ENCODE assay signal across 9 cellular contexts in the genomic region with DNA sequence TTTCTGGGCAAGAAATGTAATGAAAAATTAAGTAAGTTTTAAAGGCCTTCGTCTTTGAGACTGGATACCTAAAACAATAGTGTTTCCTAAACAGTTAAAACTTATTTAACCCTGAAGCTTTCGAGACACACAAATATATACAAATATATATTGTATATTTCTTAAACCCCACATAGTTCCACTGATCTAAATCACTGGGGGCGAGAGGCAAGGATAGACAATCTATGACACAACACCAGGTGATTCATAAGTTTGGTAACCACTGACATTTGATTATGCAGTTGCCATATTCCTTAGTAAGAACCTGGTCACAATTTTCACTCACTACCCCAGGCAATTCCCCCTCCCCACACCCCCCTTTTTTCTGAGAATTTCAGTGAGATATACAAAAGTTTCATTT. TPM values are rescaled to one million over a fixed set of nuclear protein-coding genes. Genes with fewer than 3 reads are reported as not detected.
A peak's percentile ranks its signal among the peaks of the same experiment; 100 is the strongest.
DNase-seq lines count a peak whose midpoint lies in the region; ATAC-seq and TF ChIP-seq lines count a peak whose summit lies in the region.
"Had no signal": no experiment of that assay in that cellular context is flagged by ENCODE, and none has a peak within 500 bp of the region (broad histone marks: within the 10 kb centered on the region; RNA-seq: fewer than 3 reads in every experiment).

No MANE protein-coding gene starts in this region.

- H3K4me3 ChIP-seq in iPS-18c (ENCODE audit: insufficient read depth, low read depth, low read length) (peak overlapping the region; percentile 68; the same call in 1 of the 2 replicates), thoracic aorta (peak overlapping the region; percentile 71)

- peak overlapping the region in 1 of 2 donors; percentile 77 for H3K27ac ChIP-seq in thoracic aorta

- DNase-seq in ACHN (peak; percentile 69), HPDE6-E6E7 (ENCODE audit: extremely low spot score) (peak; percentile 31), thoracic aorta (ENCODE audit: low spot score) (no peak), NCI-H69 (lab: John Stamatoyannopoulos, UW) (no peak), middle frontal gyrus (ENCODE audit: extremely low spot score, low spot score) (no peak)
- DNase-seq in activated naive CD4-positive, alpha-beta T cell treated with anti-CD3 and anti-CD28 coated beads, Interleukin-2, amount 50 U/mL, for 16 hours = peak; percentile 7

- no peak for TF ChIP-seq CTCF in thoracic aorta (IDR thresholded peaks at IDR 0.05)

- no peak for ATAC-seq in thoracic aorta (ENCODE audit: insufficient number of reproducible peaks, low FRiP score, low read depth)
- no peak for ATAC-seq in HG02840 (IDR thresholded peaks at IDR 0.05; ENCODE audit: low FRiP score, unreplicated experiment)
- ATAC-seq: mucosa of descending colon had no signal

- H3K36me3 ChIP-seq in thoracic aorta = no peaks in the 10 kb centered on the region

- no peaks in the 10 kb centered on the region for H3K9me3 ChIP-seq in iPS-18c (ENCODE audit: control insufficient read depth, insufficient read depth, low read length)
- no peaks in the 10 kb centered on the region for H3K9me3 ChIP-seq in thoracic aorta
- H3K9me3 ChIP-seq: mucosa of descending colon had no signal

- in situ Hi-C loops in ACHN (cut with HindIII; ENCODE audit: low pct_ligation_motif_present, low pct_unique_long_range_greater_than_20kb, low sequenced_read_pairs) = no loop called here

- peaks cover 25 to 45% of the 10 kb centered on the region in 2 donors for H3K4me1 ChIP-seq in thoracic aorta (ENCODE audit: control insufficient read depth in 1 of 2, low read depth in 2 of 2)

- no peaks in the 10 kb centered on the region for H3K27me3 ChIP-seq in thoracic aorta (replicated peaks; ENCODE audit: insufficient read depth)

RNA-seq across cellular contexts. Expression of a gene that starts 55.3 kb away (rescaled TPM):
- total RNA-seq in thoracic aorta = 10 to 100 TPM; 25.7 to 46.0 TPM

Comparison
In these comparisons a context has a peak if more than half of its experiments do, and no peak if none do; other contexts are left out.
1. DNase-seq: peak in ACHN (single experiment), HPDE6-E6E7 (single experiment) and activated naive CD4-positive, alpha-beta T cell treated with anti-CD3 and anti-CD28 coated beads, Interleukin-2, amount 50 U/mL, for 16 hours (single experiment); none in thoracic aorta (single experiment), NCI-H69 (single experiment) and middle frontal gyrus (single experiment).